8 cellular contexts compared by ENCODE assay signal in genomic region chr3:156151824-156152428, GRCh38. TPM values are rescaled to one million over a fixed set of nuclear protein-coding genes. Genes with fewer than 3 reads are reported as not detected.
DNase-seq lines count a peak whose midpoint lies in the region; ATAC-seq and FAIRE-seq lines count a peak whose summit lies in the region.

No MANE protein-coding gene starts in this region.

- WGBS in small intestine, 3 donors = 35 to 44% (median 36%) methylated on average over 10 of the region's 10 CpGs

- FAIRE-seq in small intestine (lab: Jason Lieb, UNC) = no peak

- no peak overlapping the region for H3K27ac ChIP-seq in small intestine (ENCODE audit: low read depth in 1 of 2, low read length in 1 of 2)

- H3K36me3 ChIP-seq in small intestine (ENCODE audit: control insufficient read depth in 2 of 2, insufficient read depth in 2 of 2, low read length in 2 of 2) = no peaks in the 10 kb centered on the region

- peak; percentile 49 for ATAC-seq in GM21737 (IDR thresholded peaks at IDR 0.05; ENCODE audit: unreplicated experiment)

- peaks cover 0 to 3% of the 10 kb centered on the region in 2 donors for H3K27me3 ChIP-seq in small intestine (ENCODE audit: control insufficient read depth in 2 of 2, insufficient read depth in 2 of 2, low read length in 2 of 2)

- DNase-seq in D341Med (ENCODE audit: low spot score) = peak; percentile 79
- DNase-seq in NCI-H1092 (lab: John Stamatoyannopoulos, UW) = peak; percentile 18
- DNase-seq in SW480 (ENCODE audit: low spot score) = peak; percentile 73
- DNase-seq in anterior cingulate cortex (lab: John Stamatoyannopoulos, UW) = peak in 42 of 58 donors; percentile 2 to 71 (median 29)
- DNase-seq in hypothalamus (lab: John Stamatoyannopoulos, UW) = peak in 36 of 51 donors; percentile 5 to 77 (median 28)
- peak; percentile 40 for DNase-seq in small intestine
- no peak for DNase-seq in GM19238 (ENCODE audit: insufficient read length, low spot score)

- H3K4me1 ChIP-seq in small intestine (ENCODE audit: control insufficient read depth in 2 of 2, insufficient read depth in 1 of 2, low read depth in 1 of 2, low read length in 1 of 2) = peaks cover 0 to 2% of the 10 kb centered on the region in 2 donors

- no peaks in the 10 kb centered on the region for H3K9me3 ChIP-seq in small intestine (ENCODE audit: control insufficient read depth, low read depth)

- no peak overlapping the region for H3K4me3 ChIP-seq in small intestine (ENCODE audit: low read depth in 1 of 2, low read length in 2 of 2)

RNA-seq across cellular contexts. Expression of gene KCNAB1, which starts 31.5 kb away (rescaled TPM):
- polyA plus RNA-seq in small intestine = 1 to 10 TPM in 1 of 3 donors, not detected in 2; 3.9 TPM
